In the genomic region with DNA sequence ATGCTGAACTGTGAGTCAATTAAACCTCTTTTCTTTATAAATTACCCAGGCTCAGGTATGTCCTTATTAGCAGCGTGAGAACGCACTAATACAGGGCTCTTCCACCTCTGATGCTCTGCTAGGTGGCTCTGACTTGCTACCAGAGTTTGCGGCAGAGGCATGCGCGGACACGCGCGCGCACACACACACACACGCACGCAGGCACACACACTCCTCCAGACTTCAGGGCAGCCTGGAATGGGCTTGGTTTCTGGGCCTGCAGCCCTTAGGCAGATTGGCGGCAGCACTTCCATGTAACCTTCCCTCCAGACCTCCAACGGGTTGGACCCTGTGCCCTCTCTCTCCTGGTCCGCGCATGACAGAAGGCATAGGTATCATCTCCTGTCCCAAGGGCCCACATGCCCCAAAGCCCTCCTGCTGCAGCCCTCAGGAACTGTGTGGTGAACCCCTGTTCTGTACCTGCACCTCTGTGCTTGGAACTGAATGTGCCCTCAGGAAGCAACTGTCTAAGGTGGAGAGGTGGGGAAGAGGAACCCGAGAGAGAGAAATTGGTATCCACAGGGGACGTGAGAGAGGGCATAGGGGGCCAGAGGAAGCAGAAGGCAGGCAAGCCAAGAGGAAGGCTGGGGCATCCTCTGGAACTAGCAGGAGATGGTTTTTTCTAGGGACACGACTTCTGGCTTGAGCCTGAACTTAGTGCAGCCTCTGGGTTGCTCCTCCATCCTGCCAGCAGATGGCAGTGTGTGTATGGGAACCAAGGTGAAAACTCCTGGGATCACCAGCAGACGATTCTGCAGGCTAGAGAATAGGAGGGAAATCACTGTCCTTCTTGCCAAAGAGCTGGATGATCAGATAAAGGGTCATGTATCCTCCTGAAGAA, we compare ENCODE assay signal across 9 cellular contexts. TPM values are rescaled to one million over a fixed set of nuclear protein-coding genes. Genes with fewer than 3 reads are reported as not detected.
DNase-seq lines count a peak whose midpoint lies in the region; ATAC-seq and TF ChIP-seq lines count a peak whose summit lies in the region.
"Had no signal": no experiment of that assay in that cellular context is flagged by ENCODE, and none has a peak within 500 bp of the region (broad histone marks: within the 10 kb centered on the region; RNA-seq: fewer than 3 reads in every experiment).

No MANE protein-coding gene starts in this region.

- BruUV-seq in Caco-2 (replicated peaks; lab: Mats Ljungman, UMichigan): no TSS peak

- H3K27ac Mint-ChIP-seq in Caco-2 (ENCODE audit: unreplicated experiment): no peak overlapping the region
- H3K27ac Mint-ChIP-seq: T-cell had no signal

- no peaks in the 10 kb centered on the region for H3K4me1 Mint-ChIP-seq in Caco-2 (ENCODE audit: low read depth, unreplicated experiment)
- H3K4me1 Mint-ChIP-seq: T-cell had no signal

- H3K27me3 ChIP-seq in Caco-2 (replicated peaks; ENCODE audit: control insufficient read depth, insufficient read depth, low read length): no peaks in the 10 kb centered on the region; the same call in 1 of the 2 replicates

- no peaks in the 10 kb centered on the region for H3K36me3 ChIP-seq in Caco-2 (ENCODE audit: control insufficient read depth, insufficient read depth, low read length)

- no peak overlapping the region for H3K4me3 Mint-ChIP-seq in Caco-2 (ENCODE audit: unreplicated experiment)
- H3K4me3 Mint-ChIP-seq: T-cell had no signal

- no peaks in the 10 kb centered on the region for H3K9me3 ChIP-seq in Caco-2

- peak; percentile 84 to 93 for TF ChIP-seq CTCF in Caco-2 (IDR thresholded peaks at IDR 0.05; ENCODE audit: insufficient read depth in 1 of 2, low read depth in 1 of 2, low read length in 1 of 2, severe bottlenecking in 1 of 2, unreplicated experiment in 1 of 2)

- intact Hi-C loops in Caco-2 (cut with micrococcal nuclease; ENCODE audit: unreplicated experiment): loop anchor here (1.0 to 10.0 kb wide), 2 partner anchors 187 to 374 kb away; no protein-coding TSS in a partner anchor

- no peak overlapping the region for H3K27ac ChIP-seq in caudate nucleus (ENCODE audit: low read depth, low read length)

- no peak overlapping the region for H3K4me3 ChIP-seq in Caco-2 (ENCODE audit: low read depth, low read length)

- POLR2A ChIA-PET in Caco-2 (lab: Charles Lee): no interaction called here

- DNase-seq in Caco-2: peak; percentile 71 to 76
- DNase-seq in NCI-H1105 (lab: John Stamatoyannopoulos, UW): peak; percentile 80
- DNase-seq in T-helper 9 cell: peak; percentile 21
- DNase-seq in caudate nucleus (lab: John Stamatoyannopoulos, UW): peak in 55 of 61 donors; percentile 8 to 77 (median 36)
- peak; percentile 65 for DNase-seq in kidney tubule cell (ENCODE audit: low spot score)
- DNase-seq in stimulated activated CD4-positive, alpha-beta T cell treated with anti-CD3 and anti-CD28 coated beads, Interleukin-4, amount 100 ng/mL, for 4 hours: peak; percentile 8 to 37

- CTCF ChIA-PET in Caco-2 (lab: Charles Lee): interaction anchor here (0.6 to 1.8 kb wide), 6 partner anchors 15 to 474 kb away, joined by 3 to 8 read pairs (median 4); partner anchors contain the start of gene LMO1

- no peaks in the 10 kb centered on the region for H3K36me3 Mint-ChIP-seq in Caco-2 (ENCODE audit: insufficient read depth, unreplicated experiment)
- H3K36me3 Mint-ChIP-seq: T-cell had no signal

- peak; percentile 72 for ATAC-seq in GM21515 (IDR thresholded peaks at IDR 0.05; ENCODE audit: unreplicated experiment)
- no peak for ATAC-seq in HG03139 (IDR thresholded peaks at IDR 0.05; ENCODE audit: unreplicated experiment)
- ATAC-seq: T-cell had no signal

- peaks cover 5% of the 10 kb centered on the region for H3K27me3 Mint-ChIP-seq in Caco-2 (ENCODE audit: insufficient read depth, unreplicated experiment)

- H3K4me1 ChIP-seq in Caco-2: no peaks in the 10 kb centered on the region

- H3K9me3 Mint-ChIP-seq in Caco-2 (ENCODE audit: unreplicated experiment): no peaks in the 10 kb centered on the region
- H3K9me3 Mint-ChIP-seq: T-cell had no signal

RNA-seq across cellular contexts. Expression of gene RIC3, which starts 23.4 kb away (rescaled TPM):
- total RNA-seq in Caco-2 (2022): not detected in 2 replicates

Comparison
In these comparisons a context has a peak if more than half of its experiments do, and no peak if none do; other contexts are left out.
1. DNase-seq: peak in every context shown above with its lines; median percentile 80 in NCI-H1105; 74 in Caco-2; 65 in kidney tubule cell; 36 in caudate nucleus; 22 in stimulated activated CD4-positive, alpha-beta T cell treated with anti-CD3 and anti-CD28 coated beads, Interleukin-4, amount 100 ng/mL, for 4 hours; 21 in T-helper 9 cell.